Comparison of ENCODE assay signal across 16 cellular contexts in the genomic region with DNA sequence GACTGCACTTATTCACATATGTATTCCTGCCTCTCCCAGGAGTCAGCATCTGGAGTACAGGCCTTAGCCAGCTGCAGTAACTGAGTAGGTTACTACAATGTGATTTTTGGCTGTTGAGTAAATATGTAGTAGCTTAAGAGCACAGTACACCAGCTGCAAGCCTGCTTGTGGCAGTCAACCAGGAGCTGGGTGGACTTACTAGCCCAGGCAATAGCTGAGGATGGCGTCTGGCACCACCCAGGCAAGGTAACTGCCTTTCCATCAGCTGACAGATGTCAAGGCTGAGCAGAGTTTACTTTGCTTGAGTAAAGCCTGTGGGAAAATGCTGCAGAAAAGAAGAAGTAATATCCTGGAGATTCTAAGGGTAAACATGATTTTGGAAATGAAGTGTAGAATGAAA. TPM values are rescaled to one million over a fixed set of nuclear protein-coding genes. Genes with fewer than 3 reads are reported as not detected.
DNase-seq lines count a peak whose midpoint lies in the region; ATAC-seq and TF ChIP-seq lines count a peak whose summit lies in the region.
"Had no signal": no experiment of that assay in that cellular context is flagged by ENCODE, and none has a peak within 500 bp of the region (broad histone marks: within the 10 kb centered on the region; RNA-seq: fewer than 3 reads in every experiment).

No MANE protein-coding gene starts in this region.

- no peak overlapping the region for H4K8ac ChIP-seq in IMR-90 (ENCODE audit: low read depth in 2 of 2, low read length in 2 of 2)

- CTCF ChIA-PET in IMR-90 (lab: Yijun Ruan, JAX) (no interaction called here), Calu3 (lab: Charles Lee) (no interaction called here)

- H3K23ac ChIP-seq in IMR-90 (ENCODE audit: low read depth, low read length): no peak overlapping the region

- H3K36me3 Mint-ChIP-seq in Calu3 (ENCODE audit: insufficient read depth, unreplicated experiment): peaks cover 10% of the 10 kb centered on the region

- no peaks in the 10 kb centered on the region for H4K20me1 ChIP-seq in IMR-90 (ENCODE audit: insufficient read depth, low read length)

- DNase-seq in activated CD8-positive, alpha-beta memory T cell treated with anti-CD3 and anti-CD28 coated beads for 24 hours: peak; percentile 35
- no peak for DNase-seq in activated CD8-positive, alpha-beta memory T cell treated with anti-CD3 and anti-CD28 coated beads, Interleukin-2, amount 50 U/mL, for 4 hours
- DNase-seq in IMR-90: no peak
- peak; percentile 73 to 89 (median 85) for DNase-seq in body of pancreas
- DNase-seq in left lobe of liver (ENCODE audit: low spot score): peak; percentile 21
- DNase-seq in activated T-cell treated with anti-CD3 and anti-CD28 coated beads, Interleukin-2, amount 50 U/mL, for 1 hour: no peak
- DNase-seq in GF-D8 (lab: John Stamatoyannopoulos, UW): no peak
- DNase-seq in Calu3: no peak
- DNase-seq: C1 segment of cervical spinal cord; CD4-positive, alpha-beta memory T cell; DMS53; GM23248 had no signal

- POLR2A ChIA-PET in IMR-90 (lab: Charles Lee; ENCODE audit: unreplicated experiment): no interaction called here

- H2BK15ac ChIP-seq in IMR-90 (ENCODE audit: low read depth, low read length): no peak overlapping the region

- no peak for ATAC-seq in IMR-90 (ENCODE audit: low read depth)
- peak; percentile 55 for ATAC-seq in body of pancreas
- no peak for ATAC-seq in left lobe of liver
- ATAC-seq: GM12878, HCT116 had no signal

- peaks cover 17% of the 10 kb centered on the region for H3K36me3 ChIP-seq in IMR-90 (ENCODE audit: control insufficient read depth, insufficient read depth, low read length)
- no peaks in the 10 kb centered on the region for H3K36me3 ChIP-seq in body of pancreas (replicated peaks in 1 of 2; ENCODE audit: insufficient read depth in 1 of 2, low read depth in 2 of 2)

- no peak overlapping the region for H2BK120ac ChIP-seq in IMR-90 (ENCODE audit: low read depth, low read length)

- no peak overlapping the region for H3K56ac ChIP-seq in IMR-90 (ENCODE audit: extremely low read depth, insufficient read depth, low read length)

- H3K27ac ChIP-seq in IMR-90 (ENCODE audit: insufficient read depth, low read length): no peak overlapping the region
- peak overlapping the region; percentile 64 to 85 (median 80) for H3K27ac ChIP-seq in body of pancreas
- H3K27ac ChIP-seq: GM23248 had no signal

- H3K9ac ChIP-seq in IMR-90 (ENCODE audit: low read depth, low read length): no peak overlapping the region
- H3K9ac ChIP-seq: GM23248 had no signal

- no peak overlapping the region for H3K4me3 Mint-ChIP-seq in Calu3 (ENCODE audit: low read depth, unreplicated experiment)
- H3K4me3 Mint-ChIP-seq: B cell; CD4-positive, alpha-beta memory T cell; IgD-negative memory B cell had no signal

- no peak overlapping the region for H3K27ac Mint-ChIP-seq in Calu3 (ENCODE audit: unreplicated experiment)
- H3K27ac Mint-ChIP-seq: B cell, IgD-negative memory B cell had no signal

- no peak overlapping the region for H3K18ac ChIP-seq in IMR-90 (ENCODE audit: low read depth, low read length)

- H3K27me3 ChIP-seq in IMR-90 (ENCODE audit: control insufficient read depth, insufficient read depth, low read length) (no peaks in the 10 kb centered on the region), body of pancreas (no peaks in the 10 kb centered on the region)

- TF ChIP-seq RAD21 in IMR-90 (IDR thresholded peaks at IDR 0.05; ENCODE audit: low read length): no peak

- intact Hi-C loops in IMR-90 (cut with micrococcal nuclease): no loop called here
- intact Hi-C loops in body of pancreas (cut with DNase I): no loop called here
- intact Hi-C loops in Calu3 (cut with micrococcal nuclease; ENCODE audit: unreplicated experiment): no loop called here

- WGBS in IMR-90 (ENCODE audit: extremely low coverage in 2 of 2, insufficient read length in 1 of 2), 2 experiments: 100% methylated on average over 1 of the region's 1 CpG; no CpG with 5 or more reads in 1 of the 2 experiments
- WGBS in body of pancreas, 2 donors: 43 to 55% methylated on average over 1 of the region's 1 CpG

- no peaks in the 10 kb centered on the region; a peak in 1 of 4 replicates for H3K79me1 ChIP-seq in IMR-90 (ENCODE audit: low read depth in 1 of 2, low read length in 2 of 2)

- H3K4me3 ChIP-seq in IMR-90 (ENCODE audit: insufficient read depth, low read depth, low read length) (no peak overlapping the region), body of pancreas (no peak overlapping the region)
- H3K4me3 ChIP-seq: GM12878, GM23248 had no signal

- no peak overlapping the region for H4K5ac ChIP-seq in IMR-90 (ENCODE audit: low read depth, low read length)

- BruUV-seq in IMR-90 (replicated peaks; lab: Mats Ljungman, UMichigan) (no TSS peak), Calu3 (replicated peaks; lab: Mats Ljungman, UMichigan) (no TSS peak)

- H3K4me1 ChIP-seq in IMR-90 (ENCODE audit: control insufficient read depth, insufficient read depth, low read length) (no peaks in the 10 kb centered on the region), body of pancreas (peaks cover 65% of the 10 kb centered on the region)

- H3K4ac ChIP-seq in IMR-90 (ENCODE audit: low read depth, low read length): no peak overlapping the region

- no peak for TF ChIP-seq POLR2A in IMR-90 (IDR thresholded peaks at IDR 0.05; ENCODE audit: low read depth, low read length)
- TF ChIP-seq POLR2A in body of pancreas (IDR thresholded peaks at IDR 0.05): no peak

- H2BK20ac ChIP-seq in IMR-90 (ENCODE audit: low read depth, low read length): no peak overlapping the region

- no peak overlapping the region for H3K14ac ChIP-seq in IMR-90 (replicated peaks; ENCODE audit: low read depth, low read length)

- H3K9me3 Mint-ChIP-seq in Calu3 (ENCODE audit: low read depth, unreplicated experiment): no peaks in the 10 kb centered on the region

- H2AFZ ChIP-seq in IMR-90 (replicated peaks; ENCODE audit: low read length, poor library complexity): no peak overlapping the region
- H2AFZ ChIP-seq: GM23248 had no signal

- peak overlapping the region; percentile 57 for H2AK9ac ChIP-seq in IMR-90 (replicated peaks; ENCODE audit: low read depth, low read length, poor library complexity)

- H4K91ac ChIP-seq in IMR-90 (ENCODE audit: insufficient read depth, low read depth, low read length): no peak overlapping the region

- dilution Hi-C loops in IMR-90 (cut with HindIII; ENCODE audit: low sequenced_read_pairs, unreplicated experiment): no loop called here

- 0 out of 2 replicates have a peak, but pooled peaks cover 2% of the 10 kb centered on the region for H3K9me3 ChIP-seq in IMR-90 (ENCODE audit: control insufficient read depth, insufficient read depth, low read length)
- no peaks in the 10 kb centered on the region for H3K9me3 ChIP-seq in body of pancreas

- H3K9me1 ChIP-seq in IMR-90 (ENCODE audit: insufficient read depth, low read length): no peaks in the 10 kb centered on the region; the same call in 1 of the 2 replicates

- no peak overlapping the region for H2BK5ac ChIP-seq in IMR-90 (ENCODE audit: low read depth, low read length, poor library complexity, severe bottlenecking)

- H2AK5ac ChIP-seq in IMR-90 (ENCODE audit: low read depth, low read length): no peak overlapping the region

- no peaks in the 10 kb centered on the region for H3K4me1 Mint-ChIP-seq in Calu3 (ENCODE audit: low read depth, unreplicated experiment)
- H3K4me1 Mint-ChIP-seq: B cell, IgD-negative memory B cell had no signal

- H3K27me3 Mint-ChIP-seq in Calu3 (ENCODE audit: unreplicated experiment): no peaks in the 10 kb centered on the region
- H3K27me3 Mint-ChIP-seq: CD4-positive, alpha-beta memory T cell; IgD-negative memory B cell had no signal

- in situ Hi-C loops in IMR-90 (cut with MboI; ENCODE audit: low sequenced_read_pairs): no loop called here

- TF ChIP-seq CTCF in IMR-90 (conservative IDR thresholded peaks at IDR 0.05; ENCODE audit: low read depth, low read length) (no peak), body of pancreas (IDR thresholded peaks at IDR 0.05) (no peak), Calu3 (IDR thresholded peaks at IDR 0.05; ENCODE audit: unreplicated experiment) (no peak)

- no peak overlapping the region for H3K4me2 ChIP-seq in IMR-90 (ENCODE audit: low read depth, low read length)

TF ChIP-seq in IMR-90, 13 proteins besides CTCF, POLR2A, EP300 and RAD21 (continues in another document):
- TF ChIP-seq RCOR1 (IDR thresholded peaks at IDR 0.05; ENCODE audit: insufficient replicate concordance, low read length) (no peak), BHLHE40 (IDR thresholded peaks at IDR 0.05; ENCODE audit: low read depth, low read length) (no peak), MAFK (IDR thresholded peaks at IDR 0.05; ENCODE audit: low read depth, low read length) (no peak), RFX5 (IDR thresholded peaks at IDR 0.05; ENCODE audit: low read depth, low read length) (no peak), NFE2L2 (IDR thresholded peaks at IDR 0.05; ENCODE audit: low read depth, low read length) (no peak)
- TF ChIP-seq, protein P1, sequence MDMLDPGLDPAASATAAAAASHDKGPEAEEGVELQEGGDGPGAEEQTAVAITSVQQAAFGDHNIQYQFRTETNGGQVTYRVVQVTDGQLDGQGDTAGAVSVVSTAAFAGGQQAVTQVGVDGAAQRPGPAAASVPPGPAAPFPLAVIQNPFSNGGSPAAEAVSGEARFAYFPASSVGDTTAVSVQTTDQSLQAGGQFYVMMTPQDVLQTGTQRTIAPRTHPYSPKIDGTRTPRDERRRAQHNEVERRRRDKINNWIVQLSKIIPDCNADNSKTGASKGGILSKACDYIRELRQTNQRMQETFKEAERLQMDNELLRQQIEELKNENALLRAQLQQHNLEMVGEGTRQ (IDR thresholded peaks at IDR 0.05; ENCODE audit: low read depth, low read length): no peak

RNA-seq across cellular contexts. Expression of a gene that starts 13.9 kb away (rescaled TPM):
- total RNA-seq in IMR-90 (2012; rRNA removed): 8.6 and 12.2 TPM in 2 replicates
- polyA plus RNA-seq in IMR-90 (2012; rRNA removed): 10.5 and 11.5 TPM in 2 replicates
- polyA plus RNA-seq in IMR-90 (2012; cell fraction: cytosol; rRNA removed): 6.0 and 9.5 TPM in 2 replicates
- 17.5 and 22.5 TPM in 2 replicates for polyA plus RNA-seq in IMR-90 (2012; cell fraction: nucleus; rRNA removed; ENCODE audit: low replicate concordance)
- total RNA-seq in body of pancreas: 10 to 100 TPM; 18.5 to 32.4 TPM
- 40.6 TPM for total RNA-seq in left lobe of liver
- 37.5 and 38.2 TPM in 2 replicates for total RNA-seq in Calu3 (2022)

RNA-seq across cellular contexts. Expression of a gene that starts 53.3 kb away (rescaled TPM):
- total RNA-seq in IMR-90 (2012; rRNA removed): 1.4 and 2.0 TPM in 2 replicates
- 2.0 and 2.6 TPM in 2 replicates for polyA plus RNA-seq in IMR-90 (2012; rRNA removed)
- 3.2 and 3.7 TPM in 2 replicates for polyA plus RNA-seq in IMR-90 (2012; cell fraction: cytosol; rRNA removed)
- polyA plus RNA-seq in IMR-90 (2012; cell fraction: nucleus; rRNA removed; ENCODE audit: low replicate concordance): 2.9 and 9.5 TPM in 2 replicates
- not detected for total RNA-seq in body of pancreas
- total RNA-seq in left lobe of liver: 1.7 TPM
- 0.19 and 0.61 TPM in 2 replicates for total RNA-seq in Calu3 (2022)
- polyA plus RNA-seq: CD4-positive, alpha-beta memory T cell had no signal

Comparison
In these comparisons a context has a peak if more than half of its experiments do, and no peak if none do; other contexts are left out.
1. DNase-seq: peak in activated CD8-positive, alpha-beta memory T cell treated with anti-CD3 and anti-CD28 coated beads for 24 hours (single experiment), body of pancreas (4 of 4) and left lobe of liver (single experiment); none in activated CD8-positive, alpha-beta memory T cell treated with anti-CD3 and anti-CD28 coated beads, Interleukin-2, amount 50 U/mL, for 4 hours (single experiment), IMR-90 (single experiment), activated T-cell treated with anti-CD3 and anti-CD28 coated beads, Interleukin-2, amount 50 U/mL, for 1 hour (single experiment), GF-D8 (single experiment) and Calu3 (single experiment).